In genomic region chr6:107670792-107671199, GRCh38 we compare ENCODE assay signal across 8 cellular contexts.
A peak's percentile ranks its signal among the peaks of the same experiment; 100 is the strongest.
DNase-seq lines count a peak whose midpoint lies in the region; ATAC-seq, FAIRE-seq and TF ChIP-seq lines count a peak whose summit lies in the region.

No MANE protein-coding gene starts in this region.

- no peak overlapping the region; the same call in 1 of the 2 replicates for H3K18ac ChIP-seq in H1 (ENCODE audit: extremely low read depth, low read length)

- TF ChIP-seq CTCF in OCI-LY7 (conservative IDR thresholded peaks at IDR 0.05; ENCODE audit: low read length) = no peak
- TF ChIP-seq CTCF in H1 (IDR thresholded peaks at IDR 0.05; ENCODE audit: control extremely low read depth in 1 of 3, insufficient read depth in 1 of 3, low read depth in 1 of 3, low read length in 3 of 3) = no peak

- no peak overlapping the region for H3K14ac ChIP-seq in H1 (ENCODE audit: insufficient read length)

- H3K4me2 ChIP-seq in OCI-LY7 (ENCODE audit: low read length) (peak overlapping the region; percentile 35), H1 (ENCODE audit: insufficient read depth in 1 of 2, low read depth in 2 of 2, low read length in 2 of 2) (peak overlapping the region; percentile 41 to 49; a peak in 2 of 4 replicates)

- ATAC-seq in GM21447 (IDR thresholded peaks at IDR 0.05; ENCODE audit: unreplicated experiment) (peak; percentile 41), HG03039 (IDR thresholded peaks at IDR 0.05; ENCODE audit: unreplicated experiment) (no peak)

- H2BK15ac ChIP-seq in H1 (ENCODE audit: low read length) = no peak overlapping the region

- H3K79me2 ChIP-seq in OCI-LY7 (ENCODE audit: insufficient read depth, low read depth, low read length) = no peaks in the 10 kb centered on the region
- H3K79me2 ChIP-seq in H1 (ENCODE audit: control insufficient read depth in 1 of 2, insufficient read depth in 2 of 2, low read length in 2 of 2) = no peaks in the 10 kb centered on the region

- H3K79me1 ChIP-seq in H1 (ENCODE audit: low read depth, low read length) = no peaks in the 10 kb centered on the region

- DNase-seq in DMS153 (lab: John Stamatoyannopoulos, UW) (peak; percentile 81), OCI-LY7 (ENCODE audit: low spot score) (peak; percentile 72), H1 (ENCODE audit: low read depth in 1 of 2, low spot score in 2 of 2) (no peak), posterior vena cava (ENCODE audit: low spot score) (no peak), amniotic stem cell (lab: John Stamatoyannopoulos, UW) (no peak)

- H3K9me2 ChIP-seq in OCI-LY7 (ENCODE audit: insufficient read depth, low read length) = no peaks in the 10 kb centered on the region

- no peak overlapping the region for H2BK20ac ChIP-seq in H1 (ENCODE audit: low read length)

- WGBS in H1 (ENCODE audit: extremely low coverage in 1 of 2, insufficient coverage in 1 of 2, insufficient read length in 1 of 2, insufficient replicate concordance in 2 of 2, low coverage in 1 of 2, low lambda C conversion rate in 2 of 2, missing lambda C conversion rate in 1 of 2), 2 experiments = 38% methylated on average over 9 of the region's 9 CpGs; no CpG with 5 or more reads in 1 of the 2 experiments

- intact Hi-C loops in OCI-LY7 (cut with micrococcal nuclease; ENCODE audit: unreplicated experiment) = loop anchor here (5.0 to 10.0 kb wide), 2 partner anchors 178 to 854 kb away; partner anchors contain the start of gene SOBP
- intact Hi-C loops in posterior vena cava (cut with DNase I) = no loop called here

- POLR2A ChIA-PET in OCI-LY7 (lab: Charles Lee) = interaction anchor here (0.6 to 1.4 kb wide), 7 partner anchors 11 to 749 kb away, joined by 3 to 5 read pairs (median 3); partner anchors contain the start of gene PDSS2
- POLR2A ChIA-PET in H1 (lab: Charles Lee; ENCODE audit: partially characterized antibody) = interaction anchor here (1.1 kb wide), 1 partner anchor 555 kb away, joined by 3 read pairs; no protein-coding TSS in a partner anchor

- no peaks in the 10 kb centered on the region for H4K20me1 ChIP-seq in OCI-LY7 (ENCODE audit: insufficient read depth, low read length)
- no peaks in the 10 kb centered on the region for H4K20me1 ChIP-seq in H1 (replicated peaks in 1 of 2; ENCODE audit: control insufficient read depth in 1 of 2, insufficient read depth in 2 of 2, low read length in 2 of 2)

- H3K4me1 ChIP-seq in OCI-LY7 (ENCODE audit: insufficient read depth, low read length, poor library complexity, severe bottlenecking) = peaks cover 32% of the 10 kb centered on the region
- peaks cover 6 to 20% (median 13%) of the 10 kb centered on the region in 4 experiments for H3K4me1 ChIP-seq in H1 (replicated peaks in 1 of 4; ENCODE audit: control insufficient read depth in 3 of 4, insufficient read depth in 4 of 4, low read length in 3 of 4)
- peaks cover 3% of the 10 kb centered on the region for H3K4me1 ChIP-seq in neuron (ENCODE audit: insufficient read depth, low read length)

- no peaks in the 10 kb centered on the region; a peak in 1 of 7 replicates for H3K27me3 ChIP-seq in H1 (replicated peaks in 1 of 4; ENCODE audit: control insufficient read depth in 3 of 4, extremely low read depth in 1 of 4, insufficient read depth in 3 of 4, low read length in 3 of 4)
- no peaks in the 10 kb centered on the region for H3K27me3 ChIP-seq in neuron (ENCODE audit: insufficient read depth, low read length)

- H4K8ac ChIP-seq in H1 (ENCODE audit: extremely low read depth, insufficient read depth, low read length) = no peak overlapping the region

- no peak overlapping the region for H3K56ac ChIP-seq in H1 (replicated peaks; ENCODE audit: insufficient read length, low read depth, low read length)

- H3K9me3 ChIP-seq in OCI-LY7 (ENCODE audit: low read length) = no peaks in the 10 kb centered on the region
- no peaks in the 10 kb centered on the region for H3K9me3 ChIP-seq in H1 (ENCODE audit: insufficient read depth in 2 of 2, low read depth in 1 of 2, low read length in 1 of 2)
- peaks cover 3% of the 10 kb centered on the region for H3K9me3 ChIP-seq in neuron (ENCODE audit: low read length)

- no peak overlapping the region for H3K4ac ChIP-seq in H1 (replicated peaks; ENCODE audit: insufficient read length, low read depth, low read length)

- no peaks in the 10 kb centered on the region; the same call in 1 of the 2 replicates for H3K23me2 ChIP-seq in H1 (ENCODE audit: low read depth, low read length)

- no peak overlapping the region for H3K4me3 ChIP-seq in OCI-LY7 (ENCODE audit: low read depth, low read length, poor library complexity, severe bottlenecking)
- H3K4me3 ChIP-seq in H1 (ENCODE audit: extremely low read depth in 1 of 4, insufficient read depth in 2 of 4, low read depth in 3 of 4, low read length in 4 of 4) = no peak overlapping the region
- H3K4me3 ChIP-seq in neuron (ENCODE audit: low read length) = no peak overlapping the region

- no peak overlapping the region for H3K9ac ChIP-seq in H1 (replicated peaks in 1 of 4; ENCODE audit: extremely low read depth in 1 of 4, low read depth in 3 of 4, low read length in 3 of 4)

- no peak overlapping the region for H2AK5ac ChIP-seq in H1 (ENCODE audit: low read depth, low read length)

- no peak overlapping the region for H2BK120ac ChIP-seq in H1 (replicated peaks; ENCODE audit: low read depth, low read length)

- no peak overlapping the region for H3K27ac ChIP-seq in OCI-LY7 (ENCODE audit: low read depth, low read length, poor library complexity, severe bottlenecking)
- H3K27ac ChIP-seq in H1 (ENCODE audit: low read depth, low read length) = no peak overlapping the region

- BruUV-seq in OCI-LY7 (replicated peaks; lab: Mats Ljungman, UMichigan) = no TSS peak

- peak overlapping the region; percentile 19; the same call in 1 of the 2 replicates for H2BK5ac ChIP-seq in H1 (ENCODE audit: low read depth, low read length)

- TF ChIP-seq POLR2A in H1 (IDR thresholded peaks at IDR 0.05; ENCODE audit: control extremely low read depth in 1 of 2, low read depth in 2 of 2, low read length in 2 of 2) = no peak

- H3K36me3 ChIP-seq in OCI-LY7 (ENCODE audit: insufficient read depth, low read length) (no peaks in the 10 kb centered on the region), H1 (ENCODE audit: control insufficient read depth in 2 of 4, insufficient read depth in 4 of 4, low read length in 3 of 4) (no peaks in the 10 kb centered on the region; a peak in 1 of 8 replicates), neuron (ENCODE audit: insufficient read depth, low read length) (no peaks in the 10 kb centered on the region)

- H4K5ac ChIP-seq in H1 (ENCODE audit: insufficient read length, low read depth, low read length) = peak overlapping the region; percentile 49

- no peak for TF ChIP-seq RAD21 in H1 (IDR thresholded peaks at IDR 0.05 in 1 of 2, conservative IDR thresholded peaks at IDR 0.05 in 1 of 2; ENCODE audit: low read depth in 2 of 2, low read length in 2 of 2)

- CTCF ChIA-PET in OCI-LY7 (lab: Charles Lee; ENCODE audit: unreplicated experiment) = no interaction called here
- CTCF ChIA-PET in H1 (lab: Charles Lee; ENCODE audit: partially characterized antibody) = interaction anchor here (0.6 to 5.6 kb wide), 10 partner anchors 14 to 492 kb away, joined by 3 to 47 read pairs (median 6); no protein-coding TSS in a partner anchor

- H4K91ac ChIP-seq in H1 (replicated peaks; ENCODE audit: insufficient read length, low read length) = peak overlapping the region; percentile 36

- H2AFZ ChIP-seq in OCI-LY7 (ENCODE audit: low read length) (no peak overlapping the region; the same call in 1 of the 2 replicates), H1 (ENCODE audit: low read length) (peak overlapping the region; percentile 89), neuron (ENCODE audit: low read depth, low read length) (peak overlapping the region; percentile 38)

- no peak for FAIRE-seq in H1 (lab: Jason Lieb, UNC)

- TF ChIP-seq EP300 in H1 (IDR thresholded peaks at IDR 0.05; ENCODE audit: borderline replicate concordance in 1 of 2, low read depth in 2 of 2, low read length in 2 of 2) = no peak

- no peak overlapping the region for H3K23ac ChIP-seq in H1 (ENCODE audit: insufficient read length)

- H2BK12ac ChIP-seq in H1 (ENCODE audit: low read depth, low read length) = peak overlapping the region; percentile 45; the same call in 1 of the 2 replicates

TF ChIP-seq in H1, 55 proteins besides CTCF, POLR2A, EP300 and RAD21:
- TF ChIP-seq SRF (IDR thresholded peaks at IDR 0.05; ENCODE audit: low read depth, low read length) = no peak
- TF ChIP-seq TAF1 (IDR thresholded peaks at IDR 0.05; ENCODE audit: low read depth, low read length) = no peak
- TF ChIP-seq CTBP2 (IDR thresholded peaks at IDR 0.05; ENCODE audit: borderline replicate concordance, insufficient read depth, insufficient read length, low read length) = no peak
- no peak for TF ChIP-seq EGR1 (IDR thresholded peaks at IDR 0.05; ENCODE audit: borderline replicate concordance, low read depth, low read length)
- no peak for TF ChIP-seq GABPA (IDR thresholded peaks at IDR 0.05; ENCODE audit: borderline replicate concordance, insufficient read depth, low read length)
- no peak for TF ChIP-seq SP4 (IDR thresholded peaks at IDR 0.05; ENCODE audit: low read length)
- no peak for TF ChIP-seq JUN (IDR thresholded peaks at IDR 0.05; ENCODE audit: low read depth, low read length)
- TF ChIP-seq MAFK (IDR thresholded peaks at IDR 0.05; ENCODE audit: low read depth, low read length) = no peak
- no peak for TF ChIP-seq SP2 (IDR thresholded peaks at IDR 0.05; ENCODE audit: low read length)
- no peak for TF ChIP-seq KDM4A (IDR thresholded peaks at IDR 0.05; ENCODE audit: low read depth, low read length, severe bottlenecking)
- TF ChIP-seq JUND (IDR thresholded peaks at IDR 0.05; ENCODE audit: low read length) = no peak
- no peak for TF ChIP-seq RBBP5 (IDR thresholded peaks at IDR 0.05; ENCODE audit: borderline replicate concordance, low read depth, low read length)
- no peak for TF ChIP-seq SIX5 (IDR thresholded peaks at IDR 0.05; ENCODE audit: low read depth, low read length)

Comparison
In these comparisons a context has a peak if more than half of its experiments do, and no peak if none do; other contexts are left out.
1. DNase-seq: peak in DMS153 (single experiment) and OCI-LY7 (single experiment); none in H1 (0 of 2), posterior vena cava (single experiment) and amniotic stem cell (single experiment).